Comparison of ENCODE assay signal across 23 cellular contexts in genomic region chr10:123165445-123166072, GRCh38. TPM values are rescaled to one million over a fixed set of nuclear protein-coding genes. Genes with fewer than 3 reads are reported as not detected.
DNase-seq lines count a peak whose midpoint lies in the region; ATAC-seq, FAIRE-seq and TF ChIP-seq lines count a peak whose summit lies in the region.
"Had no signal": no experiment of that assay in that cellular context is flagged by ENCODE, and none has a peak within 500 bp of the region (broad histone marks: within the 10 kb centered on the region; RNA-seq: fewer than 3 reads in every experiment).

No MANE protein-coding gene starts in this region.

- no peak overlapping the region for H3K27ac Mint-ChIP-seq in chondrocyte (ENCODE audit: unreplicated experiment)
- H3K27ac Mint-ChIP-seq: activated T-cell treated with anti-CD3 and anti-CD28 coated beads, Interleukin-2, amount 50 U/mL, for 24 hours; mesothelial cell of epicardium had no signal

- in situ Hi-C loops in HepG2 (cut with HindIII; ENCODE audit: extremely low pct_ligation_motif_present, low pct_unique_long_range_greater_than_20kb) = no loop called here
- in situ Hi-C loops in K562 (cut with MboI) = no loop called here

- WGBS in HepG2 (ENCODE audit: low lambda C conversion rate) = 92% methylated on average over 4 of the region's 4 CpGs
- WGBS in right lobe of liver (ENCODE audit: insufficient coverage, low coverage, low lambda C conversion rate, missing lambda C conversion rate) = 71% methylated on average over 4 of the region's 4 CpGs
- WGBS in K562 (ENCODE audit: insufficient coverage, low coverage, missing lambda C conversion rate) = 90% methylated on average over 3 of the region's 4 CpGs

- intact Hi-C loops in HepG2 (cut with micrococcal nuclease; ENCODE audit: unreplicated experiment) = loop anchor here (1.0 kb wide), 1 partner anchor 32 kb away; no protein-coding TSS in a partner anchor
- intact Hi-C loops in right lobe of liver (cut with DNase I) = no loop called here
- intact Hi-C loops in K562 (cut with micrococcal nuclease) = no loop called here

- peaks cover 3% of the 10 kb centered on the region; the same call in 1 of the 2 replicates for H4K20me1 ChIP-seq in HepG2 (ENCODE audit: insufficient read depth, low read length)
- no peaks in the 10 kb centered on the region for H4K20me1 ChIP-seq in K562 (replicated peaks; ENCODE audit: control insufficient read depth, insufficient read depth, low read length)

- no peak for TF ChIP-seq EP300 in HepG2 (IDR thresholded peaks at IDR 0.05; ENCODE audit: low read depth in 2 of 2, low read length in 2 of 2)
- TF ChIP-seq EP300 in HepG2 (CRISPR knock-in tag; IDR thresholded peaks at IDR 0.05; ENCODE audit: borderline replicate concordance) = no peak
- no peak for TF ChIP-seq EP300 in K562 (IDR thresholded peaks at IDR 0.05; ENCODE audit: low read length)

- H3K9ac ChIP-seq in HepG2 (ENCODE audit: insufficient read depth, low read depth, low read length) (no peak overlapping the region), K562 (ENCODE audit: insufficient read depth in 1 of 2, low read depth in 2 of 2, low read length in 2 of 2) (no peak overlapping the region)
- H3K9ac ChIP-seq: parathyroid adenoma had no signal

- H3K27ac ChIP-seq in HepG2 (ENCODE audit: extremely low read length, insufficient read depth, low read length) (no peak overlapping the region), right lobe of liver (no peak overlapping the region), K562 (ENCODE audit: extremely low read depth, low read depth, low read length) (no peak overlapping the region), caudate nucleus (ENCODE audit: low read depth, low read length) (no peak overlapping the region)
- H3K27ac ChIP-seq: adrenal gland, parathyroid adenoma had no signal

- DNase-seq in HepG2 (ENCODE audit: low spot score) = no peak
- DNase-seq in right lobe of liver = no peak
- peak; percentile 64 for DNase-seq in NCI-H1436 (lab: John Stamatoyannopoulos, UW)
- DNase-seq in K562 (ENCODE audit: extremely low read depth in 1 of 4, low spot score in 3 of 4) = no peak
- DNase-seq in chondrocyte (ENCODE audit: low spot score) = no peak
- DNase-seq in T-helper 9 cell = no peak
- no peak for DNase-seq in caudate nucleus (lab: John Stamatoyannopoulos, UW)
- DNase-seq in NCI-H2029 treated with DMSO at 0.1 percent for 48 hours (lab: John Stamatoyannopoulos, UW) = no peak
- DNase-seq: activated T-cell treated with anti-CD3 and anti-CD28 coated beads, Interleukin-2, amount 50 U/mL, for 24 hours; adrenal gland; DMS53; head of caudate nucleus; islet precursor cell; MM.1S; stimulated activated CD4-positive, alpha-beta T cell treated with anti-CD3 and anti-CD28 coated beads, Interleukin-12 subunit alpha, Interleukin-12 subunit beta, amount 100 ng/mL, for 4 hours had no signal

- no peak for FAIRE-seq in HepG2 (lab: Jason Lieb, UNC)
- FAIRE-seq in K562 (lab: Jason Lieb, UNC) = no peak
- FAIRE-seq: colon, RCC 7860 had no signal

- TF ChIP-seq CTCF in HepG2 (CRISPR knock-in tag; IDR thresholded peaks at IDR 0.05) (peak; percentile 32), right lobe of liver (IDR thresholded peaks at IDR 0.05) (no peak), K562 (IDR thresholded peaks at IDR 0.05 in 2 of 3, conservative IDR thresholded peaks at IDR 0.05 in 1 of 3; ENCODE audit: insufficient read depth in 2 of 3, low read depth in 1 of 3, low read length in 3 of 3) (no peak), chondrocyte (IDR thresholded peaks at IDR 0.05) (no peak)

- H3K4me3 Mint-ChIP-seq in chondrocyte (ENCODE audit: unreplicated experiment) = no peak overlapping the region
- H3K4me3 Mint-ChIP-seq: activated T-cell treated with anti-CD3 and anti-CD28 coated beads, Interleukin-2, amount 50 U/mL, for 24 hours; mesothelial cell of epicardium had no signal

- peaks cover 28% of the 10 kb centered on the region for H3K36me3 Mint-ChIP-seq in chondrocyte (ENCODE audit: low read depth)

- H3K4me1 ChIP-seq in HepG2 (ENCODE audit: insufficient read depth, low read length) (peaks cover 9% of the 10 kb centered on the region), right lobe of liver (peaks cover 0 to 2% (median 0%) of the 10 kb centered on the region in 4 donors), K562 (replicated peaks in 1 of 2; ENCODE audit: control insufficient read depth in 2 of 2, insufficient read depth in 2 of 2, low read length in 2 of 2) (no peaks in the 10 kb centered on the region; a peak in 1 of 5 replicates)
- H3K4me1 ChIP-seq: parathyroid adenoma had no signal

- H3K9me3 ChIP-seq in HepG2 (ENCODE audit: low read length) (no peaks in the 10 kb centered on the region), right lobe of liver (no peaks in the 10 kb centered on the region), K562 (replicated peaks; ENCODE audit: control insufficient read depth, insufficient read depth, low read depth, low read length) (no peaks in the 10 kb centered on the region)
- H3K9me3 ChIP-seq: adrenal gland had no signal

- no peak for TF ChIP-seq POLR2A in HepG2 (IDR thresholded peaks at IDR 0.05; ENCODE audit: insufficient read depth in 1 of 2, low read depth in 2 of 2, low read length in 2 of 2)
- no peak for TF ChIP-seq POLR2A in right lobe of liver (IDR thresholded peaks at IDR 0.05)
- TF ChIP-seq POLR2A in K562 (conservative IDR thresholded peaks at IDR 0.05) = peak; percentile 64

- no peaks in the 10 kb centered on the region for H3K9me1 ChIP-seq in K562 (ENCODE audit: control insufficient read depth, insufficient read depth, low read length)

- H2AFZ ChIP-seq in HepG2 (ENCODE audit: low read length) (no peak overlapping the region), K562 (ENCODE audit: low read depth, low read length) (no peak overlapping the region)
- H2AFZ ChIP-seq: parathyroid adenoma had no signal

- BruUV-seq in HepG2 (replicated peaks; lab: Mats Ljungman, UMichigan) (no TSS peak), K562 (replicated peaks; lab: Mats Ljungman, UMichigan) (no TSS peak)

- CTCF ChIA-PET in HepG2 (lab: Yijun Ruan, JAX; ENCODE audit: low intra/inter-chr PET ratio, low total read pairs) = interaction anchor here (0.9 kb wide), 1 partner anchor 32 kb away, joined by 4 read pairs; no protein-coding TSS in a partner anchor
- CTCF ChIA-PET in K562 (lab: Yijun Ruan, JAX; ENCODE audit: low intra/inter-chr PET ratio) = no interaction called here

- POLR2A ChIA-PET in HepG2 (lab: Yijun Ruan, JAX) (no interaction called here), K562 (lab: Yijun Ruan, JAX) (interaction anchor here (1.0 to 2.2 kb wide), 5 partner anchors 8 to 12 kb away, joined by 3 to 9 read pairs (median 4); partner anchors contain the start of gene BUB3)

- H3K4me2 ChIP-seq in HepG2 (ENCODE audit: low read depth, low read length) (no peak overlapping the region), K562 (ENCODE audit: insufficient read depth, low read length) (no peak overlapping the region)

- no peaks in the 10 kb centered on the region for H3K9me3 Mint-ChIP-seq in chondrocyte (ENCODE audit: low read depth)
- H3K9me3 Mint-ChIP-seq: activated T-cell treated with anti-CD3 and anti-CD28 coated beads, Interleukin-2, amount 50 U/mL, for 24 hours; mesothelial cell of epicardium had no signal

- H3K36me3 ChIP-seq in HepG2 (replicated peaks in 1 of 2; ENCODE audit: control insufficient read depth in 1 of 2, insufficient read depth in 2 of 2, low read length in 2 of 2) (peaks cover 20 to 54% of the 10 kb centered on the region in 2 experiments), right lobe of liver (peaks cover 0 to 38% (median 13%) of the 10 kb centered on the region in 4 donors), K562 (ENCODE audit: control insufficient read depth, insufficient read depth, low read length) (peaks cover 93% of the 10 kb centered on the region)

- H3K79me2 ChIP-seq in HepG2 (ENCODE audit: insufficient read depth, low read length) = peaks cover 7% of the 10 kb centered on the region
- peaks cover 44% of the 10 kb centered on the region for H3K79me2 ChIP-seq in K562 (ENCODE audit: control insufficient read depth, insufficient read depth, low read length)

- H3K27me3 ChIP-seq in HepG2 (ENCODE audit: control insufficient read depth in 1 of 2, insufficient read depth in 2 of 2, low read length in 2 of 2) = no peaks in the 10 kb centered on the region
- no peaks in the 10 kb centered on the region for H3K27me3 ChIP-seq in right lobe of liver
- no peaks in the 10 kb centered on the region for H3K27me3 ChIP-seq in K562 (ENCODE audit: control insufficient read depth in 2 of 2, insufficient read depth in 2 of 2, low read length in 2 of 2)
- H3K27me3 ChIP-seq: adrenal gland had no signal

- no peaks in the 10 kb centered on the region for H3K27me3 Mint-ChIP-seq in chondrocyte (ENCODE audit: low read depth)
- H3K27me3 Mint-ChIP-seq: activated T-cell treated with anti-CD3 and anti-CD28 coated beads, Interleukin-2, amount 50 U/mL, for 24 hours had no signal

- TF ChIP-seq RAD21 in HepG2 (CRISPR knock-in tag; IDR thresholded peaks at IDR 0.05) (no peak), K562 (CRISPR knock-in tag; conservative IDR thresholded peaks at IDR 0.05 in 1 of 2, IDR thresholded peaks at IDR 0.05 in 1 of 2) (no peak)

- ATAC-seq in HepG2 = peak; percentile 72
- no peak for ATAC-seq in right lobe of liver
- peak; percentile 65; the same call in 2 of the 3 replicates for ATAC-seq in K562

- H3K4me1 Mint-ChIP-seq in chondrocyte (ENCODE audit: low read depth) = no peaks in the 10 kb centered on the region
- H3K4me1 Mint-ChIP-seq: mesothelial cell of epicardium had no signal

- H3K4me3 ChIP-seq in HepG2 (replicated peaks in 1 of 3; ENCODE audit: insufficient read depth in 1 of 3, low read depth in 2 of 3, low read length in 3 of 3) (no peak overlapping the region), right lobe of liver (no peak overlapping the region), K562 (no peak overlapping the region)
- H3K4me3 ChIP-seq: adrenal gland had no signal

RNA-seq across cellular contexts. Expression of gene BUB3, which starts 11.4 kb away (rescaled TPM):
- total RNA-seq in HepG2 (2016; rRNA removed; fragmentation: Illumina TruSeq; extraction: Trizol) (174 and 230 TPM in 2 replicates), right lobe of liver (10 to 100 TPM; 24.1 to 50.9 (median 31.2) TPM), K562 (2014; rRNA removed) (167 and 343 TPM in 2 replicates), K562 (2014; rRNA removed; fragmentation: Illumina TruSeq; extraction: Trizol) (175 and 182 TPM in 2 replicates), K562 (2015; rRNA removed; fragmentation: Illumina TruSeq; extraction: Trizol) (176 TPM in 2 replicates), K562 (2021) (184 and 188 TPM in 2 replicates), chondrocyte (69.8 to 74.1 TPM (median 71.9 TPM) in 3 replicates)
- 42.5 and 51.9 TPM in 2 replicates for total RNA-seq in HepG2 (2016; cell fraction: cytosol; rRNA removed; fragmentation: Illumina TruSeq; extraction: Trizol; ENCODE audit: low read depth)
- 170 and 239 TPM in 2 replicates for total RNA-seq in HepG2 (2016; cell fraction: insoluble cytoplasmic fraction; rRNA removed; fragmentation: Illumina TruSeq; extraction: Trizol)
- 74.0 and 86.8 TPM in 2 replicates for total RNA-seq in HepG2 (2016; cell fraction: membrane; rRNA removed; fragmentation: Illumina TruSeq; extraction: Trizol)
- total RNA-seq in HepG2 (2016; cell fraction: nucleus; rRNA removed; fragmentation: Illumina TruSeq; extraction: Trizol) = 91.7 and 115 TPM in 2 replicates
- polyA plus RNA-seq in HepG2 (2011; rRNA removed) (184 and 188 TPM in 2 replicates), K562 (2011; rRNA removed) (284 and 291 TPM in 2 replicates), K562 (2014; fragmentation: Illumina TruSeq; extraction: Trizol) (225 and 269 TPM in 2 replicates), K562 (2014; fragmentation: Nextera tagmentation; extraction: Ambion mirVana) (100 to 1,000 TPM; 597 to 761 TPM), K562 (2014; rRNA removed) (226 and 272 TPM in 2 replicates)
- 121 and 143 TPM in 2 replicates for polyA plus RNA-seq in HepG2 (2011; cell fraction: cytosol; rRNA removed)
- 242 and 278 TPM in 2 replicates for polyA plus RNA-seq in HepG2 (2011; cell fraction: nucleus; rRNA removed)
- 109 and 119 TPM in 2 replicates for polyA plus RNA-seq in HepG2 (2012)
- 36.9 and 37.0 TPM in 2 replicates for polyA plus RNA-seq in HepG2 (2016; cell fraction: cytosol; fragmentation: Illumina TruSeq; extraction: Trizol; ENCODE audit: low read depth)
- polyA plus RNA-seq in HepG2 (2016; cell fraction: insoluble cytoplasmic fraction; fragmentation: Illumina TruSeq; extraction: Trizol; ENCODE audit: low read depth) = 215 and 216 TPM in 2 replicates
- polyA plus RNA-seq in HepG2 (2016; cell fraction: membrane; fragmentation: Illumina TruSeq; extraction: Trizol; ENCODE audit: low read depth) = 40.5 and 49.2 TPM in 2 replicates
- polyA plus RNA-seq in HepG2 (2016; cell fraction: nucleus; fragmentation: Illumina TruSeq; extraction: Trizol; ENCODE audit: insufficient read depth, low read depth) = 127 and 140 TPM in 2 replicates
- polyA minus RNA-seq in HepG2 (2011; rRNA and poly(A)+ RNA removed; ENCODE audit: low replicate concordance) = 444 and 777 TPM in 2 replicates
- polyA minus RNA-seq in HepG2 (2011; cell fraction: cytosol; rRNA and poly(A)+ RNA removed) = 107 and 129 TPM in 2 replicates
- polyA minus RNA-seq in HepG2 (2011; cell fraction: nucleus; rRNA and poly(A)+ RNA removed) = 163 and 164 TPM in 2 replicates
- 149 and 187 TPM in 2 replicates for total RNA-seq in K562 (2011; cell fraction: chromatin; rRNA removed; ENCODE audit: low replicate concordance)
- 124 and 136 TPM in 2 replicates for total RNA-seq in K562 (2011; cell fraction: nucleolus; rRNA removed)
- 122 and 148 TPM in 2 replicates for total RNA-seq in K562 (2011; cell fraction: nucleoplasm; rRNA removed)
- polyA plus RNA-seq in K562 (2011; cell fraction: cytosol; rRNA removed) = 229 and 238 TPM in 2 replicates
- 508 and 513 TPM in 2 replicates for polyA plus RNA-seq in K562 (2011; cell fraction: nucleus; rRNA removed)
- 240 and 296 TPM in 2 replicates for polyA plus RNA-seq in K562 (2012)
- 277 and 350 TPM in 2 replicates for polyA minus RNA-seq in K562 (2011; rRNA and poly(A)+ RNA removed)
- polyA minus RNA-seq in K562 (2011; cell fraction: cytosol; rRNA and poly(A)+ RNA removed) = 163 and 167 TPM in 2 replicates
- polyA minus RNA-seq in K562 (2011; cell fraction: nucleus; rRNA and poly(A)+ RNA removed) = 142 and 231 TPM in 2 replicates

RNA-seq across cellular contexts. Expression of gene HMX2, which starts 17.6 kb away (rescaled TPM):
- total RNA-seq in HepG2 (2016; rRNA removed; fragmentation: Illumina TruSeq; extraction: Trizol) (not detected in 2 replicates), right lobe of liver (not detected), K562 (2014; rRNA removed) (0.36 and 0.37 TPM in 2 replicates), K562 (2014; rRNA removed; fragmentation: Illumina TruSeq; extraction: Trizol) (0.07 and 0.13 TPM in 2 replicates), K562 (2015; rRNA removed; fragmentation: Illumina TruSeq; extraction: Trizol) (0.07 TPM in 1 of 2 replicates, not detected in the other), K562 (2021) (0.40 and 0.58 TPM in 2 replicates), chondrocyte (not detected in 3 replicates)
- total RNA-seq in HepG2 (2016; cell fraction: cytosol; rRNA removed; fragmentation: Illumina TruSeq; extraction: Trizol; ENCODE audit: low read depth) = not detected in 2 replicates
- total RNA-seq in HepG2 (2016; cell fraction: insoluble cytoplasmic fraction; rRNA removed; fragmentation: Illumina TruSeq; extraction: Trizol) = not detected in 2 replicates
- total RNA-seq in HepG2 (2016; cell fraction: membrane; rRNA removed; fragmentation: Illumina TruSeq; extraction: Trizol) = not detected in 2 replicates
- total RNA-seq in HepG2 (2016; cell fraction: nucleus; rRNA removed; fragmentation: Illumina TruSeq; extraction: Trizol) = not detected in 2 replicates
- polyA plus RNA-seq in HepG2 (2011; rRNA removed) (not detected in 2 replicates), K562 (2011; rRNA removed) (0.08 TPM in 1 of 2 replicates, not detected in the other), K562 (2014; fragmentation: Illumina TruSeq; extraction: Trizol) (0.09 and 0.12 TPM in 2 replicates), K562 (2014; fragmentation: Nextera tagmentation; extraction: Ambion mirVana) (not detected), K562 (2014; rRNA removed) (0.05 and 0.37 TPM in 2 replicates)
- polyA plus RNA-seq in HepG2 (2011; cell fraction: cytosol; rRNA removed) = 0.04 TPM in 1 of 2 replicates, not detected in the other
- not detected in 2 replicates for polyA plus RNA-seq in HepG2 (2011; cell fraction: nucleus; rRNA removed)
- polyA plus RNA-seq in HepG2 (2012) = not detected in 2 replicates
- polyA plus RNA-seq in HepG2 (2016; cell fraction: cytosol; fragmentation: Illumina TruSeq; extraction: Trizol; ENCODE audit: low read depth) = not detected in 2 replicates
- polyA plus RNA-seq in HepG2 (2016; cell fraction: insoluble cytoplasmic fraction; fragmentation: Illumina TruSeq; extraction: Trizol; ENCODE audit: low read depth) = not detected in 2 replicates
- not detected in 2 replicates for polyA plus RNA-seq in HepG2 (2016; cell fraction: membrane; fragmentation: Illumina TruSeq; extraction: Trizol; ENCODE audit: low read depth)
- not detected in 2 replicates for polyA plus RNA-seq in HepG2 (2016; cell fraction: nucleus; fragmentation: Illumina TruSeq; extraction: Trizol; ENCODE audit: insufficient read depth, low read depth)
- 0.14 TPM in 1 of 2 replicates, not detected in the other for polyA minus RNA-seq in HepG2 (2011; rRNA and poly(A)+ RNA removed; ENCODE audit: low replicate concordance)
- polyA minus RNA-seq in HepG2 (2011; cell fraction: cytosol; rRNA and poly(A)+ RNA removed) = not detected in 2 replicates
- polyA minus RNA-seq in HepG2 (2011; cell fraction: nucleus; rRNA and poly(A)+ RNA removed) = not detected in 2 replicates
- 0.42 TPM in 1 of 2 replicates, not detected in the other for total RNA-seq in K562 (2011; cell fraction: chromatin; rRNA removed; ENCODE audit: low replicate concordance)
- total RNA-seq in K562 (2011; cell fraction: nucleolus; rRNA removed) = 0.33 TPM in 1 of 2 replicates, not detected in the other
- 0.38 TPM in 1 of 2 replicates, not detected in the other for total RNA-seq in K562 (2011; cell fraction: nucleoplasm; rRNA removed)
- 0.10 TPM in 1 of 2 replicates, not detected in the other for polyA plus RNA-seq in K562 (2011; cell fraction: cytosol; rRNA removed)
- 0.20 TPM in 1 of 2 replicates, not detected in the other for polyA plus RNA-seq in K562 (2011; cell fraction: nucleus; rRNA removed)
- 0.26 and 0.44 TPM in 2 replicates for polyA plus RNA-seq in K562 (2012)
- not detected in 2 replicates for polyA minus RNA-seq in K562 (2011; rRNA and poly(A)+ RNA removed)
- polyA minus RNA-seq in K562 (2011; cell fraction: cytosol; rRNA and poly(A)+ RNA removed) = not detected in 2 replicates
- not detected in 2 replicates for polyA minus RNA-seq in K562 (2011; cell fraction: nucleus; rRNA and poly(A)+ RNA removed)
- total RNA-seq: adrenal gland; mesothelial cell of epicardium; subcutaneous adipose tissue; T-helper 1 cell treated with Interleukin-12 subunit alpha and Interleukin-12 subunit beta and Interleukin-4 antibody, amounts not matched to agents 30 ng/mL and 1 ng/mL, for 36 hours had no signal
- polyA plus RNA-seq: adrenal gland had no signal

RNA-seq across cellular contexts. Expression of gene HMX3, which starts 29.8 kb away (rescaled TPM):
- total RNA-seq in HepG2 (2016; rRNA removed; fragmentation: Illumina TruSeq; extraction: Trizol) (not detected in 2 replicates), right lobe of liver (not detected), K562 (2014; rRNA removed) (26.8 and 42.7 TPM in 2 replicates), K562 (2014; rRNA removed; fragmentation: Illumina TruSeq; extraction: Trizol) (0.41 and 0.58 TPM in 2 replicates), K562 (2015; rRNA removed; fragmentation: Illumina TruSeq; extraction: Trizol) (7.4 and 9.6 TPM in 2 replicates), K562 (2021) (43.2 and 43.5 TPM in 2 replicates), chondrocyte (not detected in 3 replicates)
- not detected in 2 replicates for total RNA-seq in HepG2 (2016; cell fraction: cytosol; rRNA removed; fragmentation: Illumina TruSeq; extraction: Trizol; ENCODE audit: low read depth)
- not detected in 2 replicates for total RNA-seq in HepG2 (2016; cell fraction: insoluble cytoplasmic fraction; rRNA removed; fragmentation: Illumina TruSeq; extraction: Trizol)
- total RNA-seq in HepG2 (2016; cell fraction: membrane; rRNA removed; fragmentation: Illumina TruSeq; extraction: Trizol) = not detected in 2 replicates
- not detected in 2 replicates for total RNA-seq in HepG2 (2016; cell fraction: nucleus; rRNA removed; fragmentation: Illumina TruSeq; extraction: Trizol)
- polyA plus RNA-seq in HepG2 (2011; rRNA removed) (not detected in 2 replicates), K562 (2011; rRNA removed) (1.2 and 2.8 TPM in 2 replicates), K562 (2014; fragmentation: Illumina TruSeq; extraction: Trizol) (0.55 and 2.8 TPM in 2 replicates), K562 (2014; fragmentation: Nextera tagmentation; extraction: Ambion mirVana) (not detected), K562 (2014; rRNA removed) (20.5 and 24.5 TPM in 2 replicates)
- polyA plus RNA-seq in HepG2 (2011; cell fraction: cytosol; rRNA removed) = not detected in 2 replicates
- polyA plus RNA-seq in HepG2 (2011; cell fraction: nucleus; rRNA removed) = not detected in 2 replicates
- not detected in 2 replicates for polyA plus RNA-seq in HepG2 (2012)
- polyA plus RNA-seq in HepG2 (2016; cell fraction: cytosol; fragmentation: Illumina TruSeq; extraction: Trizol; ENCODE audit: low read depth) = not detected in 2 replicates
- not detected in 2 replicates for polyA plus RNA-seq in HepG2 (2016; cell fraction: insoluble cytoplasmic fraction; fragmentation: Illumina TruSeq; extraction: Trizol; ENCODE audit: low read depth)
- not detected in 2 replicates for polyA plus RNA-seq in HepG2 (2016; cell fraction: membrane; fragmentation: Illumina TruSeq; extraction: Trizol; ENCODE audit: low read depth)
- polyA plus RNA-seq in HepG2 (2016; cell fraction: nucleus; fragmentation: Illumina TruSeq; extraction: Trizol; ENCODE audit: insufficient read depth, low read depth) = not detected in 2 replicates
- not detected in 2 replicates for polyA minus RNA-seq in HepG2 (2011; rRNA and poly(A)+ RNA removed; ENCODE audit: low replicate concordance)
- polyA minus RNA-seq in HepG2 (2011; cell fraction: cytosol; rRNA and poly(A)+ RNA removed) = not detected in 2 replicates
- not detected in 2 replicates for polyA minus RNA-seq in HepG2 (2011; cell fraction: nucleus; rRNA and poly(A)+ RNA removed)
- 2.2 and 9.0 TPM in 2 replicates for total RNA-seq in K562 (2011; cell fraction: chromatin; rRNA removed; ENCODE audit: low replicate concordance)
- total RNA-seq in K562 (2011; cell fraction: nucleolus; rRNA removed) = 13.3 and 15.8 TPM in 2 replicates
- 5.8 and 6.7 TPM in 2 replicates for total RNA-seq in K562 (2011; cell fraction: nucleoplasm; rRNA removed)
- polyA plus RNA-seq in K562 (2011; cell fraction: cytosol; rRNA removed) = 4.1 and 13.3 TPM in 2 replicates
- 3.4 and 9.2 TPM in 2 replicates for polyA plus RNA-seq in K562 (2011; cell fraction: nucleus; rRNA removed)
- 7.9 and 14.4 TPM in 2 replicates for polyA plus RNA-seq in K562 (2012)
- polyA minus RNA-seq in K562 (2011; rRNA and poly(A)+ RNA removed) = 0.33 and 0.56 TPM in 2 replicates
- polyA minus RNA-seq in K562 (2011; cell fraction: cytosol; rRNA and poly(A)+ RNA removed) = 8.2 and 15.7 TPM in 2 replicates
- 4.8 and 5.0 TPM in 2 replicates for polyA minus RNA-seq in K562 (2011; cell fraction: nucleus; rRNA and poly(A)+ RNA removed)
- total RNA-seq: HT1080; mesothelial cell of epicardium; subcutaneous adipose tissue; T-helper 1 cell treated with Interleukin-12 subunit alpha and Interleukin-12 subunit beta and Interleukin-4 antibody, amounts not matched to agents 30 ng/mL and 1 ng/mL, for 36 hours had no signal
- polyA plus RNA-seq: adrenal gland, esophagus had no signal

Comparison
In these comparisons a context has a peak if more than half of its experiments do, and no peak if none do; other contexts are left out.
1. ATAC-seq: peak in HepG2 (single experiment) and K562 (single experiment); none in right lobe of liver (0 of 4).
2. Of the 241 proteins assayed by ChIP-seq in both HepG2 and K562: peak only in HepG2: CTCF, POLR2G and RBM22; only in K562: NFIC, POLR2A and POLR2AphosphoS5; in both: none; in neither: 234; mixed calls (peak in some experiments, not most) for 1.